ENCODE assay signal across 8 cellular contexts in the genomic region with DNA sequence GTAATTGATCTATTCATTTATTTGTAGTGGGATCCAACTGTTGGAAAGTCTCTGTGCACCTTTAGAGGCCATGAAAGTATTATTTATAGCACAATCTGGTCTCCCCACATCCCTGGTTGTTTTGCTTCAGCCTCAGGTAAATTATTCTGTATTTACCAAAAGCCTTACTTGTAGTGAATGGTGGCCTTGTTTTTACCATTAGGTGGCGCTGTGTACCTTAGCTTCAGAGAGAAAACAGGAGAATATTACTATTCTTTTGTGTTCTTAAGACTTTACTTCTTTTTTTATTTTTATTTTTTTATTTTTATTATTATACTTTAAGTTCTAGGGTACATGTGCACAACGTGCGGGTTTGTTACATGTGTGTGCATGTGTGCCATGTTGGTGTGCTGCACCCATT. TPM values are rescaled to one million over a fixed set of nuclear protein-coding genes. Genes with fewer than 3 reads are reported as not detected.
DNase-seq lines count a peak whose midpoint lies in the region; ATAC-seq and TF ChIP-seq lines count a peak whose summit lies in the region.

No MANE protein-coding gene starts in this region.

- no peaks in the 10 kb centered on the region for H3K4me1 ChIP-seq in ascending aorta

- TF ChIP-seq CTCF in GM12865 (IDR thresholded peaks at IDR 0.05; ENCODE audit: insufficient read depth, low read depth, low read length, missing control alignments) (peak; percentile 64), ascending aorta (IDR thresholded peaks at IDR 0.05) (peak in 2 of 3 experiments; percentile 46 to 68), lower leg skin (IDR thresholded peaks at IDR 0.05) (no peak)

- intact Hi-C loops in ascending aorta (cut with DNase I) (no loop called here), lower leg skin (cut with DNase I; ENCODE audit: low total_unique reads) (no loop called here)

- no peaks in the 10 kb centered on the region for H3K27me3 ChIP-seq in ascending aorta

- DNase-seq in CD1c-positive myeloid dendritic cell (ENCODE audit: extremely low spot score) (peak; percentile 54), GM12865 (ENCODE audit: low read depth) (peak; percentile 65), NCI-H2227 (lab: John Stamatoyannopoulos, UW; ENCODE audit: unreplicated experiment) (peak; percentile 30), ascending aorta (ENCODE audit: low spot score in 2 of 2) (no peak), iPS-NIHi11 (ENCODE audit: low spot score) (peak; percentile 72), stromal cell of bone marrow (ENCODE audit: low read depth) (peak; percentile 28), lower leg skin (ENCODE audit: low spot score in 2 of 2) (no peak)

- WGBS in lower leg skin, 2 donors, result 59 to 64% methylated on average over 3 of the region's 3 CpGs

- no peak overlapping the region for H3K27ac ChIP-seq in ascending aorta

- H3K9me3 ChIP-seq in ascending aorta, result no peaks in the 10 kb centered on the region

- no peak for TF ChIP-seq POLR2A in lower leg skin (IDR thresholded peaks at IDR 0.05)

- no peak for ATAC-seq in HG03139 (IDR thresholded peaks at IDR 0.05; ENCODE audit: unreplicated experiment)

- H3K36me3 ChIP-seq in ascending aorta, result no peaks in the 10 kb centered on the region

- H3K4me3 ChIP-seq in GM12865 (ENCODE audit: low read depth, low read length) (no peak overlapping the region), ascending aorta (no peak overlapping the region), lower leg skin (ENCODE audit: low read depth, poor library complexity, severe bottlenecking) (no peak overlapping the region)

RNA-seq across cellular contexts. Expression of a gene that starts 23.7 kb away (rescaled TPM):
- 10.5 TPM for total RNA-seq in ascending aorta
- total RNA-seq in lower leg skin, result 10 to 100 TPM; 15.2 to 21.5 (median 21.2) TPM

RNA-seq across cellular contexts. Expression of a gene that starts 53.8 kb away (rescaled TPM):
- total RNA-seq in ascending aorta (40.9 TPM), lower leg skin (10 to 100 TPM; 18.9 to 35.2 (median 27.0) TPM)

Comparison
In these comparisons a context has a peak if more than half of its experiments do, and no peak if none do; other contexts are left out.
1. DNase-seq: peak in CD1c-positive myeloid dendritic cell (single experiment), GM12865 (single experiment), NCI-H2227 (single experiment), iPS-NIHi11 (single experiment) and stromal cell of bone marrow (single experiment); none in ascending aorta (0 of 2) and lower leg skin (0 of 2).
2. CTCF ChIP-seq: peak in GM12865 (single experiment) and ascending aorta (2 of 3); none in lower leg skin (0 of 3).